Comparison of ENCODE assay signal across 16 cellular contexts in the genomic region with DNA sequence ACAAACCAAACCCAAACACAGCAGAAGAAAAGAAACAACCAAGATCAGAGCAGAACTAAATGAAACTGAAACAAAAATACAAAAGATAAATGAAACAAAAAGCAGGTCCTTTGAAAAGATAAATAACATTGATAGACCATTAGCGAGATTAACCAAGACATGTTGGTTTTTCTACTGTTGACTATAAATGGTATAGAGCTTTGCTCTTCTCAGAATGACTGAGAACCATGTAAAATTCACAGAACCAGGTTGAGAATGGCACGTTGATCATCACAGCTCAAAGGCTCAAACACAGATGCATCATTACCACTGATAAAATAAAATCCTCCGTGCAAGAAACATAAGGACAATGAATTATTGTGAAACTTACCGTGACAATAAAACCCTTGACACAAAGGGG.
DNase-seq lines count a peak whose midpoint lies in the region; ATAC-seq, FAIRE-seq and TF ChIP-seq lines count a peak whose summit lies in the region.
"Had no signal": no experiment of that assay in that cellular context is flagged by ENCODE, and none has a peak within 500 bp of the region (broad histone marks: within the 10 kb centered on the region; RNA-seq: fewer than 3 reads in every experiment).

No MANE protein-coding gene starts in this region.

- no peak overlapping the region; the same call in 1 of the 2 replicates for H3K27ac ChIP-seq in KMS-11
- no peak overlapping the region for H3K27ac ChIP-seq in GM12878 (ENCODE audit: control insufficient read depth, insufficient read depth)

- H3K4me2 ChIP-seq in KMS-11 (peak overlapping the region; percentile 22), GM12878 (ENCODE audit: control insufficient read depth, insufficient read depth) (no peak overlapping the region)

- H3K36me3 ChIP-seq in KMS-11 (ENCODE audit: insufficient read depth) (no peaks in the 10 kb centered on the region), GM12878 (ENCODE audit: control insufficient read depth in 2 of 2, insufficient read depth in 2 of 2, low read length in 1 of 2) (no peaks in the 10 kb centered on the region)

- DNase-seq in GM12878 (ENCODE audit: low read depth, low spot score): no peak
- DNase-seq in KG1 (lab: John Stamatoyannopoulos, UW): no peak
- no peak for DNase-seq in NCI-H345 (lab: John Stamatoyannopoulos, UW)
- DNase-seq: C1 segment of cervical spinal cord; Calu3; CD4-positive, alpha-beta memory T cell; COR-L47; DMS53; DMS79 treated with DMSO at 0.1 percent for 48 hours; GOT3; H7; HCEC 1CT had no signal

- no peak for TF ChIP-seq RAD21 in GM12878 (IDR thresholded peaks at IDR 0.05; ENCODE audit: insufficient read depth, low read depth, low read length)

- ATAC-seq in GM18867 (IDR thresholded peaks at IDR 0.05; ENCODE audit: unreplicated experiment) (peak; percentile 80), GM12878 (peak; percentile 83), HG03439 (IDR thresholded peaks at IDR 0.05; ENCODE audit: unreplicated experiment) (no peak)

- no peak for FAIRE-seq in GM12878 (lab: Jason Lieb, UNC)
- FAIRE-seq: G401.6 had no signal

- intact Hi-C loops in GM12878 (cut with micrococcal nuclease; ENCODE audit: unreplicated experiment): no loop called here

- CTCF ChIA-PET in GM12878 (lab: Yijun Ruan, JAX): interaction anchor here (0.6 kb wide), 1 partner anchor 790 kb away, joined by 4 read pairs; no protein-coding TSS in a partner anchor

- TF ChIP-seq POLR2A in GM12878 (IDR thresholded peaks at IDR 0.05; ENCODE audit: low read depth, low read length): no peak

- TF ChIP-seq EP300 in GM12878 (IDR thresholded peaks at IDR 0.05; ENCODE audit: borderline replicate concordance in 1 of 2, control insufficient read depth in 1 of 2, low read depth in 2 of 2, low read length in 2 of 2): no peak

- H3K79me2 ChIP-seq in KMS-11 (ENCODE audit: insufficient read depth, low read depth) (no peaks in the 10 kb centered on the region), GM12878 (ENCODE audit: control insufficient read depth, insufficient read depth, low read length) (no peaks in the 10 kb centered on the region)

- TF ChIP-seq CTCF in KMS-11 (conservative IDR thresholded peaks at IDR 0.05; ENCODE audit: low read depth, low read length) (no peak), GM12878 (IDR thresholded peaks at IDR 0.05 in 2 of 3, conservative IDR thresholded peaks at IDR 0.05 in 1 of 3; ENCODE audit: control insufficient read depth in 2 of 3, extremely low read depth in 1 of 3, insufficient read depth in 1 of 3, low read depth in 3 of 3, low read length in 3 of 3) (no peak)

- H3K27me3 ChIP-seq in KMS-11 (ENCODE audit: insufficient read depth, low read depth) (no peaks in the 10 kb centered on the region), GM12878 (replicated peaks in 1 of 2; ENCODE audit: control insufficient read depth in 2 of 2, insufficient read depth in 2 of 2, low read length in 1 of 2) (no peaks in the 10 kb centered on the region)

- in situ Hi-C loops in GM12878 (cut with MboI): no loop called here

- H3K4me3 ChIP-seq in KMS-11 (IDR thresholded peaks at IDR 0.05; ENCODE audit: insufficient read depth, low read depth, low read length) (no peak overlapping the region), GM12878 (no peak overlapping the region)

- no TSS peak for BruUV-seq in GM12878 (replicated peaks; lab: Mats Ljungman, UMichigan)

- POLR2A ChIA-PET in GM12878 (lab: Charles Lee): no interaction called here

- WGBS in GM12878 (ENCODE audit: insufficient coverage, insufficient replicate concordance, low lambda C conversion rate, missing lambda C conversion rate): 13% methylated on average over 4 of the region's 4 CpGs

- RAD21 ChIA-PET in GM12878 (lab: Charles Lee; ENCODE audit: unreplicated experiment): no interaction called here

- SMC1A ChIA-PET in GM12878 (lab: Charles Lee; ENCODE audit: uncharacterized antibody, unreplicated experiment): no interaction called here

- H2AFZ ChIP-seq in KMS-11 (ENCODE audit: low read depth) (0 out of 2 replicates have a peak overlapping the region, but pooled peaks have one; percentile 0), GM12878 (ENCODE audit: control insufficient read depth, low read depth, low read length) (no peak overlapping the region)

- no peaks in the 10 kb centered on the region for H3K9me3 ChIP-seq in GM12878 (replicated peaks; ENCODE audit: control insufficient read depth, insufficient read depth, low read length)

- H4K20me1 ChIP-seq in KMS-11 (ENCODE audit: insufficient read depth): no peaks in the 10 kb centered on the region
- no peaks in the 10 kb centered on the region for H4K20me1 ChIP-seq in GM12878 (ENCODE audit: control insufficient read depth, insufficient read depth)

- no peak overlapping the region for H3K9ac ChIP-seq in KMS-11
- no peak overlapping the region for H3K9ac ChIP-seq in GM12878 (ENCODE audit: control insufficient read depth, insufficient read depth, low read length)

- peaks cover 32% of the 10 kb centered on the region for H3K4me1 ChIP-seq in KMS-11 (ENCODE audit: low read depth, poor library complexity, severe bottlenecking)
- H3K4me1 ChIP-seq in GM12878 (ENCODE audit: control insufficient read depth, insufficient read depth, low read length): no peaks in the 10 kb centered on the region

TF ChIP-seq in GM12878, 131 proteins besides CTCF, POLR2A, EP300 and RAD21:
- TF ChIP-seq ZSCAN29 (IDR thresholded peaks at IDR 0.05) (no peak), FOS (IDR thresholded peaks at IDR 0.05; ENCODE audit: borderline replicate concordance, extremely low read depth, insufficient read length) (no peak), LARP7 (IDR thresholded peaks at IDR 0.05) (no peak), SPI1 (IDR thresholded peaks at IDR 0.05; ENCODE audit: borderline replicate concordance, insufficient read depth, low read depth, low read length) (no peak), DPF2 (IDR thresholded peaks at IDR 0.05) (no peak)
- TF ChIP-seq, protein P1, sequence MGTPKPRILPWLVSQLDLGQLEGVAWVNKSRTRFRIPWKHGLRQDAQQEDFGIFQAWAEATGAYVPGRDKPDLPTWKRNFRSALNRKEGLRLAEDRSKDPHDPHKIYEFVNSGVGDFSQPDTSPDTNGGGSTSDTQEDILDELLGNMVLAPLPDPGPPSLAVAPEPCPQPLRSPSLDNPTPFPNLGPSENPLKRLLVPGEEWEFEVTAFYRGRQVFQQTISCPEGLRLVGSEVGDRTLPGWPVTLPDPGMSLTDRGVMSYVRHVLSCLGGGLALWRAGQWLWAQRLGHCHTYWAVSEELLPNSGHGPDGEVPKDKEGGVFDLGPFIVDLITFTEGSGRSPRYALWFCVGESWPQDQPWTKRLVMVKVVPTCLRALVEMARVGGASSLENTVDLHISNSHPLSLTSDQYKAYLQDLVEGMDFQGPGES (IDR thresholded peaks at IDR 0.05): no peak
- TF ChIP-seq, protein P2, sequence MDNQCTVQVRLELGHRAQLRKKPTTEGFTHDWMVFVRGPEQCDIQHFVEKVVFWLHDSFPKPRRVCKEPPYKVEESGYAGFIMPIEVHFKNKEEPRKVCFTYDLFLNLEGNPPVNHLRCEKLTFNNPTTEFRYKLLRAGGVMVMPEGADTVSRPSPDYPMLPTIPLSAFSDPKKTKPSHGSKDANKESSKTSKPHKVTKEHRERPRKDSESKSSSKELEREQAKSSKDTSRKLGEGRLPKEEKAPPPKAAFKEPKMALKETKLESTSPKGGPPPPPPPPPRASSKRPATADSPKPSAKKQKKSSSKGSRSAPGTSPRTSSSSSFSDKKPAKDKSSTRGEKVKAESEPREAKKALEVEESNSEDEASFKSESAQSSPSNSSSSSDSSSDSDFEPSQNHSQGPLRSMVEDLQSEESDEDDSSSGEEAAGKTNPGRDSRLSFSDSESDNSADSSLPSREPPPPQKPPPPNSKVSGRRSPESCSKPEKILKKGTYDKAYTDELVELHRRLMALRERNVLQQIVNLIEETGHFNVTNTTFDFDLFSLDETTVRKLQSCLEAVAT (IDR thresholded peaks at IDR 0.05): 0 out of 2 replicates have a peak, but pooled peaks have one; percentile 34
- TF ChIP-seq, protein P3, sequence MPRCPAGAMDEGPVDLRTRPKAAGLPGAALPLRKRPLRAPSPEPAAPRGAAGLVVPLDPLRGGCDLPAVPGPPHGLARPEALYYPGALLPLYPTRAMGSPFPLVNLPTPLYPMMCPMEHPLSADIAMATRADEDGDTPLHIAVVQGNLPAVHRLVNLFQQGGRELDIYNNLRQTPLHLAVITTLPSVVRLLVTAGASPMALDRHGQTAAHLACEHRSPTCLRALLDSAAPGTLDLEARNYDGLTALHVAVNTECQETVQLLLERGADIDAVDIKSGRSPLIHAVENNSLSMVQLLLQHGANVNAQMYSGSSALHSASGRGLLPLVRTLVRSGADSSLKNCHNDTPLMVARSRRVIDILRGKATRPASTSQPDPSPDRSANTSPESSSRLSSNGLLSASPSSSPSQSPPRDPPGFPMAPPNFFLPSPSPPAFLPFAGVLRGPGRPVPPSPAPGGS (IDR thresholded peaks at IDR 0.05; ENCODE audit: borderline replicate concordance, insufficient read depth, low read depth, low read length, poor library complexity, severe bottlenecking): no peak
